In genomic region chr6:3270258-3270657, GRCh38 we compare ENCODE assay signal across 17 cellular contexts. TPM values are rescaled to one million over a fixed set of nuclear protein-coding genes. Genes with fewer than 3 reads are reported as not detected.
A peak's percentile ranks its signal among the peaks of the same experiment; 100 is the strongest.
DNase-seq lines count a peak whose midpoint lies in the region; ATAC-seq and TF ChIP-seq lines count a peak whose summit lies in the region.
"Had no signal": no experiment of that assay in that cellular context is flagged by ENCODE, and none has a peak within 500 bp of the region (broad histone marks: within the 10 kb centered on the region; RNA-seq: fewer than 3 reads in every experiment).

No MANE protein-coding gene starts in this region.

- H3K27me3 ChIP-seq in hepatocyte (no peaks in the 10 kb centered on the region), upper lobe of left lung (no peaks in the 10 kb centered on the region)
- H3K27me3 ChIP-seq in CD8-positive, alpha-beta memory T cell (ENCODE audit: insufficient read depth, low read length, poor library complexity, severe bottlenecking) = no peaks in the 10 kb centered on the region

- ATAC-seq in activated T-cell treated with anti-CD3 and anti-CD28 coated beads, Interleukin-2, amount 50 U/mL, for 72 hours (replicated peaks in 1 of 2) = no peak
- peak; percentile 19 to 69 for ATAC-seq in upper lobe of left lung (ENCODE audit: low FRiP score in 2 of 2)
- no peak for ATAC-seq in activated naive CD4-positive, alpha-beta T cell treated with anti-CD3 and anti-CD28 coated beads, Interleukin-2, amount 50 U/mL, for 72 hours
- ATAC-seq: GM23338 had no signal

- H3K27me3 Mint-ChIP-seq in activated T-cell treated with anti-CD3 and anti-CD28 coated beads, Interleukin-2, amount 50 U/mL, for 24 hours = no peaks in the 10 kb centered on the region
- H3K27me3 Mint-ChIP-seq in activated T-cell treated with anti-CD3 and anti-CD28 coated beads, Interleukin-2, amount 50 U/mL, for 72 hours (ENCODE audit: low read depth) = no peaks in the 10 kb centered on the region
- H3K27me3 Mint-ChIP-seq in CD8-positive, alpha-beta memory T cell = no peaks in the 10 kb centered on the region

- CTCF ChIA-PET in CD8-positive, alpha-beta memory T cell (lab: Charles Lee) = no interaction called here

- H2AFZ ChIP-seq in hepatocyte = no peak overlapping the region
- H2AFZ ChIP-seq: GM23338 had no signal

- POLR2A ChIA-PET in CD8-positive, alpha-beta memory T cell (lab: Charles Lee) = no interaction called here

- H4K20me1 ChIP-seq in hepatocyte (ENCODE audit: insufficient read depth, poor library complexity, severe bottlenecking) = peaks cover 3% of the 10 kb centered on the region

- H3K9me2 ChIP-seq in hepatocyte (replicated peaks; ENCODE audit: insufficient read depth) = no peaks in the 10 kb centered on the region

- 85% methylated on average over 14 of the region's 15 CpGs for WGBS in hepatocyte (ENCODE audit: low lambda C conversion rate, missing lambda C conversion rate)
- WGBS in upper lobe of left lung, 2 donors = 55 to 62% methylated on average over 13 to 14 of the region's 15 CpGs

- H3K79me2 ChIP-seq in hepatocyte = peaks cover 5% of the 10 kb centered on the region

- no peaks in the 10 kb centered on the region for H3K9me3 Mint-ChIP-seq in activated T-cell treated with anti-CD3 and anti-CD28 coated beads, Interleukin-2, amount 50 U/mL, for 24 hours
- no peaks in the 10 kb centered on the region for H3K9me3 Mint-ChIP-seq in activated T-cell treated with anti-CD3 and anti-CD28 coated beads, Interleukin-2, amount 50 U/mL, for 72 hours
- H3K9me3 Mint-ChIP-seq in activated naive CD4-positive, alpha-beta T cell treated with anti-CD3 and anti-CD28 coated beads, Interleukin-2, amount 50 U/mL, for 72 hours = no peaks in the 10 kb centered on the region
- no peaks in the 10 kb centered on the region for H3K9me3 Mint-ChIP-seq in CD8-positive, alpha-beta memory T cell
- H3K9me3 Mint-ChIP-seq: GM23338 had no signal

- H3K4me1 ChIP-seq in hepatocyte (ENCODE audit: insufficient read depth) (no peaks in the 10 kb centered on the region), upper lobe of left lung (peaks cover 0 to 17% (median 2%) of the 10 kb centered on the region in 4 donors)
- H3K4me1 ChIP-seq in CD8-positive, alpha-beta memory T cell (ENCODE audit: insufficient read depth, low read length) = no peaks in the 10 kb centered on the region

- no peak for TF ChIP-seq POLR2A in upper lobe of left lung (IDR thresholded peaks at IDR 0.05)

- H3K27ac Mint-ChIP-seq in activated T-cell treated with anti-CD3 and anti-CD28 coated beads, Interleukin-2, amount 50 U/mL, for 24 hours = peak overlapping the region; percentile 44
- H3K27ac Mint-ChIP-seq in activated T-cell treated with anti-CD3 and anti-CD28 coated beads, Interleukin-2, amount 50 U/mL, for 72 hours = no peak overlapping the region
- no peak overlapping the region for H3K27ac Mint-ChIP-seq in activated naive CD4-positive, alpha-beta T cell treated with anti-CD3 and anti-CD28 coated beads, Interleukin-2, amount 50 U/mL, for 72 hours
- peak overlapping the region in 1 of 8 donors; percentile 11 for H3K27ac Mint-ChIP-seq in CD8-positive, alpha-beta memory T cell

- H3K27ac ChIP-seq in hepatocyte = no peak overlapping the region
- H3K27ac ChIP-seq in upper lobe of left lung = no peak overlapping the region
- no peak overlapping the region for H3K27ac ChIP-seq in CD8-positive, alpha-beta memory T cell (ENCODE audit: low read depth, low read length)
- H3K27ac ChIP-seq: 22Rv1, KMS-11 had no signal

- peaks cover 38% of the 10 kb centered on the region for H3K4me1 Mint-ChIP-seq in activated T-cell treated with anti-CD3 and anti-CD28 coated beads, Interleukin-2, amount 50 U/mL, for 24 hours (ENCODE audit: low read depth)
- peaks cover 29% of the 10 kb centered on the region for H3K4me1 Mint-ChIP-seq in activated T-cell treated with anti-CD3 and anti-CD28 coated beads, Interleukin-2, amount 50 U/mL, for 72 hours (ENCODE audit: low read depth)
- peaks cover 16 to 50% (median 39%) of the 10 kb centered on the region in 3 donors for H3K4me1 Mint-ChIP-seq in CD8-positive, alpha-beta memory T cell

- no peak overlapping the region for H3K4me3 Mint-ChIP-seq in activated T-cell treated with anti-CD3 and anti-CD28 coated beads, Interleukin-2, amount 50 U/mL, for 24 hours
- H3K4me3 Mint-ChIP-seq in activated T-cell treated with anti-CD3 and anti-CD28 coated beads, Interleukin-2, amount 50 U/mL, for 72 hours = no peak overlapping the region
- H3K4me3 Mint-ChIP-seq in CD8-positive, alpha-beta memory T cell = no peak overlapping the region
- H3K4me3 Mint-ChIP-seq: GM23338 had no signal

- H3K9me3 ChIP-seq in hepatocyte (ENCODE audit: low read depth) (no peaks in the 10 kb centered on the region), upper lobe of left lung (no peaks in the 10 kb centered on the region)
- no peaks in the 10 kb centered on the region for H3K9me3 ChIP-seq in CD8-positive, alpha-beta memory T cell (ENCODE audit: low read length)

- no peaks in the 10 kb centered on the region for H3K36me3 ChIP-seq in hepatocyte (replicated peaks; ENCODE audit: insufficient read depth, low read depth)
- H3K36me3 ChIP-seq in upper lobe of left lung = peaks cover 0 to 65% (median 32%) of the 10 kb centered on the region in 4 donors
- H3K36me3 ChIP-seq in CD8-positive, alpha-beta memory T cell (ENCODE audit: insufficient read depth, low read length) = peaks cover 11% of the 10 kb centered on the region

- TF ChIP-seq CTCF in hepatocyte (IDR thresholded peaks at IDR 0.05; ENCODE audit: poor library complexity) (no peak), upper lobe of left lung (IDR thresholded peaks at IDR 0.05) (no peak)

- no peak for DNase-seq in activated T-cell treated with anti-CD3 and anti-CD28 coated beads, Interleukin-2, amount 50 U/mL, for 24 hours
- DNase-seq in activated T-cell treated with anti-CD3 and anti-CD28 coated beads, Interleukin-2, amount 50 U/mL, for 72 hours = no peak
- DNase-seq in hepatocyte (ENCODE audit: low spot score) (peak; percentile 44), mucosa of gallbladder (ENCODE audit: low spot score) (peak; percentile 66), upper lobe of left lung (peak in 1 of 2 donors; percentile 71), NCI-H2171 treated with DMSO at 0.1 percent for 48 hours (lab: John Stamatoyannopoulos, UW) (no peak)
- DNase-seq in activated naive CD4-positive, alpha-beta T cell treated with anti-CD3 and anti-CD28 coated beads, Interleukin-2, amount 50 U/mL, for 72 hours (ENCODE audit: low spot score in 2 of 2) = no peak
- no peak for DNase-seq in CD8-positive, alpha-beta memory T cell
- DNase-seq: DMS 273 treated with DMSO at 0.1 percent for 48 hours; NCI-H1092; NCI-H1694 treated with DMSO at 0.1 percent for 48 hours; NCI-H69; NK-92 treated with Interleukin-12 subunit alpha and Interleukin-12 subunit beta, amount 100 ng/mL, for 24 hours; OCI-M1 had no signal

- H3K4me3 ChIP-seq in hepatocyte (no peak overlapping the region), upper lobe of left lung (no peak overlapping the region)
- H3K4me3 ChIP-seq in CD8-positive, alpha-beta memory T cell (ENCODE audit: low read length) = no peak overlapping the region
- H3K4me3 ChIP-seq: GM23338 had no signal

- peaks cover 79% of the 10 kb centered on the region for H3K36me3 Mint-ChIP-seq in activated T-cell treated with anti-CD3 and anti-CD28 coated beads, Interleukin-2, amount 50 U/mL, for 24 hours (ENCODE audit: low read depth)
- peaks cover 0 to 7% of the 10 kb centered on the region in 2 donors for H3K36me3 Mint-ChIP-seq in activated T-cell treated with anti-CD3 and anti-CD28 coated beads, Interleukin-2, amount 50 U/mL, for 72 hours (ENCODE audit: insufficient read depth in 2 of 2)
- peaks cover 0 to 11% of the 10 kb centered on the region in 2 donors for H3K36me3 Mint-ChIP-seq in activated naive CD4-positive, alpha-beta T cell treated with anti-CD3 and anti-CD28 coated beads, Interleukin-2, amount 50 U/mL, for 72 hours
- H3K36me3 Mint-ChIP-seq in CD8-positive, alpha-beta memory T cell = peaks cover 0 to 73% (median 20%) of the 10 kb centered on the region in 3 donors

- TF ChIP-seq EP300 in upper lobe of left lung (IDR thresholded peaks at IDR 0.05) = no peak

- H3K4me2 ChIP-seq in hepatocyte = no peak overlapping the region
- H3K4me2 ChIP-seq: GM23338, KMS-11 had no signal

RNA-seq across cellular contexts. Expression of gene PSMG4, which starts 11.5 kb away (rescaled TPM):
- 10 to 100 TPM; 21.8 to 29.1 TPM for total RNA-seq in activated T-cell treated with anti-CD3 and anti-CD28 coated beads, Interleukin-2, amount 50 U/mL, for 72 hours
- total RNA-seq in hepatocyte = 8.1 and 15.5 TPM in 2 replicates
- polyA plus RNA-seq in hepatocyte = 26.4 and 28.1 TPM in 2 replicates
- total RNA-seq in mucosa of gallbladder = 19.3 TPM
- 10 to 100 TPM; 17.0 to 24.5 (median 22.9) TPM for total RNA-seq in upper lobe of left lung
- 10 to 100 TPM; 14.6 to 37.7 TPM for total RNA-seq in activated naive CD4-positive, alpha-beta T cell treated with anti-CD3 and anti-CD28 coated beads, Interleukin-2, amount 50 U/mL, for 72 hours
- 10 to 100 TPM; 24.4 to 25.2 TPM for total RNA-seq in CD8-positive, alpha-beta memory T cell
- 50.4 TPM for polyA plus RNA-seq in CD8-positive, alpha-beta memory T cell

RNA-seq across cellular contexts. Expression of gene TUBB2B, which starts 42.8 kb away (rescaled TPM):
- under 1 TPM in 1 of 2 donors, not detected in 1; 0.35 TPM for total RNA-seq in activated T-cell treated with anti-CD3 and anti-CD28 coated beads, Interleukin-2, amount 50 U/mL, for 72 hours
- total RNA-seq in hepatocyte = 72.0 and 72.2 TPM in 2 replicates
- 31.2 and 36.4 TPM in 2 replicates for polyA plus RNA-seq in hepatocyte
- total RNA-seq in mucosa of gallbladder = 24.5 TPM
- 1 to 10 TPM in 4 of 6 donors, under 1 TPM in 1, not detected in 1; 0.67 to 4.1 (median 1.7) TPM for total RNA-seq in upper lobe of left lung
- under 1 TPM in 1 of 2 donors, not detected in 1; 0.43 TPM for total RNA-seq in activated naive CD4-positive, alpha-beta T cell treated with anti-CD3 and anti-CD28 coated beads, Interleukin-2, amount 50 U/mL, for 72 hours
- under 1 TPM in 1 of 2 experiments, not detected in 1; 0.13 TPM for total RNA-seq in CD8-positive, alpha-beta memory T cell
- polyA plus RNA-seq in CD8-positive, alpha-beta memory T cell = 0.59 TPM

Comparison
In these comparisons a context has a peak if more than half of its experiments do, and no peak if none do; other contexts are left out.
1. DNase-seq: peak in hepatocyte (single experiment) and mucosa of gallbladder (single experiment); none in activated T-cell treated with anti-CD3 and anti-CD28 coated beads, Interleukin-2, amount 50 U/mL, for 24 hours (single experiment), activated T-cell treated with anti-CD3 and anti-CD28 coated beads, Interleukin-2, amount 50 U/mL, for 72 hours (0 of 2), activated naive CD4-positive, alpha-beta T cell treated with anti-CD3 and anti-CD28 coated beads, Interleukin-2, amount 50 U/mL, for 72 hours (0 of 2), CD8-positive, alpha-beta memory T cell (0 of 5) and NCI-H2171 treated with DMSO at 0.1 percent for 48 hours (single experiment).
2. ATAC-seq: peak in upper lobe of left lung (2 of 2); none in activated T-cell treated with anti-CD3 and anti-CD28 coated beads, Interleukin-2, amount 50 U/mL, for 72 hours (0 of 2) and activated naive CD4-positive, alpha-beta T cell treated with anti-CD3 and anti-CD28 coated beads, Interleukin-2, amount 50 U/mL, for 72 hours (0 of 2).